11 cellular contexts compared by ENCODE assay signal in the genomic region with DNA sequence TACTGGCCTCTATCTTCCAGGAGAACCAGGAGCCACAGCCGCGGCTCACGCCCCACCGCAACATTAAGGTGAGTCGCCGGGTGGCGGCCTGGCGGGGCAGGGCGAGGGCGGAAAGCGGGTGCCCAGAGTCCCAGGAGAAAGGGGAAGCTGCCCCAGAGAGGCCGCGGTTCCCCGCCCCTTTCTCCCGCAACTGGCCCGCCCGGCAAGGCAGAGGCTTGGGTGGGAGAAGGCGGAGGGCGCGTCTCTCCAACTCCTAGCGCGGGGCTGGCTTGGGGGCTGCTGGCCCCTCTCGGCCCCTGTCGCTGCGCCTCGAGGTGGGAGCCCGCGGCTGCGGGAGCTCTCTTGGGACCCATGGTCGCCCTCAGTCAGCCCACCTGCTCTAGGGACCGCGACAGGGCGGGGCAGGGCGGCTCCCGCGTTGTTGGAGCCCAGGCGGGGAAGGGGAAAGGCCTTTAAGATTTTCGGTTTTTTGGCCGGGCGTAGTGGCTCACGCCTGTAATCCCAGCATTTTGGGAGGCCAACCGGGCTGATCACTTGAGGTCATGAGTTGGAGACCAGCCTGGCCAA. TPM values are rescaled to one million over a fixed set of nuclear protein-coding genes. Genes with fewer than 3 reads are reported as not detected.
DNase-seq lines count a peak whose midpoint lies in the region; ATAC-seq and TF ChIP-seq lines count a peak whose summit lies in the region.
"Not testable (repeated sequence)": the region's sequence is repeated elsewhere in the genome, so short reads cannot be mapped to it uniquely, and the experiment has no call there.
"Had no signal": no experiment of that assay in that cellular context is flagged by ENCODE, and none has a peak within 500 bp of the region (broad histone marks: within the 10 kb centered on the region; RNA-seq: fewer than 3 reads in every experiment).

No MANE protein-coding gene starts in this region.

- H3K4me3 ChIP-seq in BJ (ENCODE audit: low read depth, low read length) (peak overlapping the region; percentile 36), HUES6 (ENCODE audit: low read depth, low read length) (peak overlapping the region; percentile 55), mammary epithelial cell (replicated peaks in 1 of 3; ENCODE audit: insufficient read depth in 1 of 3, low read depth in 2 of 3, low read length in 3 of 3) (peak overlapping the region in 1 of 3 experiments; percentile 37), iPS-18a (ENCODE audit: low read length) (peak overlapping the region; percentile 37)
- H3K4me3 ChIP-seq in gastroesophageal sphincter, mucosa of descending colon: not testable (repeated sequence)

- H3K9ac ChIP-seq in HUES6 (ENCODE audit: low read length); mammary epithelial cell (ENCODE audit: insufficient read depth, low read length); iPS-18a (ENCODE audit: low read length): not testable (repeated sequence)

- intact Hi-C loops in activated CD4-positive, alpha-beta T cell treated with anti-CD3 and anti-CD28 coated beads for 36 hours (cut with DNase I, micrococcal nuclease); mammary epithelial cell (cut with micrococcal nuclease); mucosa of descending colon (cut with DNase I, micrococcal nuclease): not testable (repeated sequence)

- not testable (repeated sequence) for H3K36me3 ChIP-seq in BJ (ENCODE audit: control insufficient read depth, insufficient read depth, low read length); HUES6 (ENCODE audit: control insufficient read depth, insufficient read depth, low read length); mammary epithelial cell (ENCODE audit: insufficient read depth, low read length); gastroesophageal sphincter; iPS-18a (ENCODE audit: control insufficient read depth, low read depth, low read length); mucosa of descending colon (ENCODE audit: low read depth)

- not testable (repeated sequence) for H3K4me1 ChIP-seq in HUES6 (ENCODE audit: control insufficient read depth, insufficient read depth, low read length); mammary epithelial cell (ENCODE audit: insufficient read depth, low read length); gastroesophageal sphincter; iPS-18a (ENCODE audit: control insufficient read depth, low read depth, low read length); mucosa of descending colon (ENCODE audit: low read depth)

- H3K79me2 ChIP-seq in mammary epithelial cell (ENCODE audit: insufficient read depth, low read length): not testable (repeated sequence)

- dilution Hi-C loops in mammary epithelial cell (cut with HindIII; ENCODE audit: low sequenced_read_pairs): not testable (repeated sequence)

- H3K9me3 ChIP-seq in HUES6 (ENCODE audit: control insufficient read depth, insufficient read depth, low read depth, low read length); mammary epithelial cell (replicated peaks; ENCODE audit: insufficient read depth, low read length); gastroesophageal sphincter; iPS-18a (ENCODE audit: control insufficient read depth, low read depth, low read length); mucosa of descending colon: not testable (repeated sequence)

- TSS peak; percentile 29 for BruUV-seq in mammary epithelial cell (replicated peaks; lab: Mats Ljungman, UMichigan)

- H3K27ac ChIP-seq in HUES6 (ENCODE audit: low read depth, low read length); mammary epithelial cell (ENCODE audit: insufficient read depth, low read depth, low read length); gastroesophageal sphincter; iPS-18a (ENCODE audit: low read length): not testable (repeated sequence)

- not testable (repeated sequence) for H3K27ac Mint-ChIP-seq in activated CD4-positive, alpha-beta T cell treated with anti-CD3 and anti-CD28 coated beads for 36 hours; stimulated activated effector memory CD8-positive, alpha-beta T cell treated with anti-CD3 and anti-CD28 coated beads, Interleukin-12 subunit alpha, Interleukin-12 subunit beta, amount 100 ng/mL, for 72 hours

- H3K27me3 Mint-ChIP-seq in activated CD4-positive, alpha-beta T cell treated with anti-CD3 and anti-CD28 coated beads for 36 hours: not testable (repeated sequence)

- DNase-seq in BJ (ENCODE audit: low read depth); activated CD4-positive, alpha-beta T cell treated with anti-CD3 and anti-CD28 coated beads for 36 hours; mammary epithelial cell; mucosa of descending colon; stimulated activated effector memory CD8-positive, alpha-beta T cell treated with anti-CD3 and anti-CD28 coated beads, Interleukin-12 subunit alpha, Interleukin-12 subunit beta, amount 100 ng/mL, for 72 hours (ENCODE audit: low spot score in 2 of 2): not testable (repeated sequence)

- not testable (repeated sequence) for H3K4me1 Mint-ChIP-seq in activated CD4-positive, alpha-beta T cell treated with anti-CD3 and anti-CD28 coated beads for 36 hours; stimulated activated effector memory CD8-positive, alpha-beta T cell treated with anti-CD3 and anti-CD28 coated beads, Interleukin-12 subunit alpha, Interleukin-12 subunit beta, amount 100 ng/mL, for 72 hours

- H4K20me1 ChIP-seq in mammary epithelial cell (ENCODE audit: insufficient read depth, low read length): not testable (repeated sequence)

- H3K4me2 ChIP-seq in mammary epithelial cell (ENCODE audit: insufficient read depth, low read depth, low read length): peak overlapping the region; percentile 67

- TF ChIP-seq EP300 in gastroesophageal sphincter (IDR thresholded peaks at IDR 0.05): not testable (repeated sequence)

- H3K36me3 Mint-ChIP-seq in activated CD4-positive, alpha-beta T cell treated with anti-CD3 and anti-CD28 coated beads for 36 hours (ENCODE audit: low read depth); stimulated activated effector memory CD8-positive, alpha-beta T cell treated with anti-CD3 and anti-CD28 coated beads, Interleukin-12 subunit alpha, Interleukin-12 subunit beta, amount 100 ng/mL, for 72 hours: not testable (repeated sequence)

- in situ Hi-C loops in mammary epithelial cell (cut with MboI; ENCODE audit: low sequenced_read_pairs in 2 of 2): not testable (repeated sequence)

- POLR2A ChIA-PET in BJ (lab: Charles Lee); activated CD4-positive, alpha-beta T cell treated with anti-CD3 and anti-CD28 coated beads for 36 hours (lab: Charles Lee): not testable (repeated sequence)

- TF ChIP-seq CTCF in BJ (IDR thresholded peaks at IDR 0.05; ENCODE audit: insufficient read depth, low read depth, low read length); mammary epithelial cell (conservative IDR thresholded peaks at IDR 0.05 in 1 of 2, IDR thresholded peaks at IDR 0.05 in 1 of 2; ENCODE audit: extremely low read depth in 1 of 2, insufficient read depth in 1 of 2, low read depth in 1 of 2, low read length in 2 of 2); gastroesophageal sphincter (IDR thresholded peaks at IDR 0.05); mucosa of descending colon (IDR thresholded peaks at IDR 0.05): not testable (repeated sequence)

- WGBS in mammary epithelial cell (ENCODE audit: low coverage, missing lambda C conversion rate): no CpG with 5 or more reads among the region's 42 CpGs
- whole genome bisulfite sequencing in gastroesophageal sphincter (ENCODE audit: low coverage in 1 of 2), 2 donors: no CpG with 5 or more reads among the region's 42 CpGs

- H2AFZ ChIP-seq in mammary epithelial cell (ENCODE audit: low read depth, low read length): peak overlapping the region; percentile 26

- not testable (repeated sequence) for H3K4me3 Mint-ChIP-seq in activated CD4-positive, alpha-beta T cell treated with anti-CD3 and anti-CD28 coated beads for 36 hours; stimulated activated effector memory CD8-positive, alpha-beta T cell treated with anti-CD3 and anti-CD28 coated beads, Interleukin-12 subunit alpha, Interleukin-12 subunit beta, amount 100 ng/mL, for 72 hours

- CTCF ChIA-PET in BJ (lab: Yijun Ruan, JAX); activated CD4-positive, alpha-beta T cell treated with anti-CD3 and anti-CD28 coated beads for 36 hours (lab: Charles Lee); mammary epithelial cell (lab: Charles Lee; ENCODE audit: low non-redundant PET): not testable (repeated sequence)

- not testable (repeated sequence) for H3K27me3 ChIP-seq in BJ (ENCODE audit: control insufficient read depth, insufficient read depth, low read length); HUES6 (ENCODE audit: control insufficient read depth, insufficient read depth, low read length); mammary epithelial cell (ENCODE audit: insufficient read depth, low read length); gastroesophageal sphincter; iPS-18a (ENCODE audit: control insufficient read depth, insufficient read depth, low read length)

- not testable (repeated sequence) for TF ChIP-seq POLR2A in gastroesophageal sphincter (IDR thresholded peaks at IDR 0.05)

- not testable (repeated sequence) for H3K9me3 Mint-ChIP-seq in activated CD4-positive, alpha-beta T cell treated with anti-CD3 and anti-CD28 coated beads for 36 hours (ENCODE audit: low read depth); stimulated activated effector memory CD8-positive, alpha-beta T cell treated with anti-CD3 and anti-CD28 coated beads, Interleukin-12 subunit alpha, Interleukin-12 subunit beta, amount 100 ng/mL, for 72 hours

- peak; percentile 30 for ATAC-seq in activated CD4-positive, alpha-beta T cell treated with anti-CD3 and anti-CD28 coated beads for 36 hours
- ATAC-seq in gastroesophageal sphincter: peak; percentile 67
- ATAC-seq in mucosa of descending colon: peak; percentile 74
- peak; percentile 59 for ATAC-seq in stimulated activated effector memory CD8-positive, alpha-beta T cell treated with anti-CD3 and anti-CD28 coated beads, Interleukin-12 subunit alpha, Interleukin-12 subunit beta, amount 100 ng/mL, for 72 hours

RNA-seq across cellular contexts. Expression of a gene that starts 21.3 kb away (rescaled TPM):
- polyA plus RNA-seq in BJ (2011; rRNA removed) (not detected in 2 replicates), mammary epithelial cell (not detected)
- polyA minus RNA-seq in BJ (2011; rRNA and poly(A)+ RNA removed): not detected in 2 replicates
- total RNA-seq in activated CD4-positive, alpha-beta T cell treated with anti-CD3 and anti-CD28 coated beads for 36 hours: under 1 TPM in 1 of 2 experiments, not detected in 1; 0.16 TPM
- total RNA-seq in mammary epithelial cell (not detected), gastroesophageal sphincter (under 1 TPM in 1 of 4 donors, not detected in 3; 0.40 TPM), mucosa of descending colon (under 1 TPM in 1 of 3 donors, not detected in 2; 0.29 TPM)
- not detected for polyA minus RNA-seq in mammary epithelial cell
- total RNA-seq: bronchial epithelial cell, Daoy, NCI-H460 had no signal

RNA-seq across cellular contexts. Expression of a gene that starts 30.8 kb away (rescaled TPM):
- polyA plus RNA-seq in BJ (2011; rRNA removed): 0.10 TPM in 1 of 2 replicates, not detected in the other
- polyA minus RNA-seq in BJ (2011; rRNA and poly(A)+ RNA removed): 0.21 TPM in 1 of 2 replicates, not detected in the other
- not detected for total RNA-seq in activated CD4-positive, alpha-beta T cell treated with anti-CD3 and anti-CD28 coated beads for 36 hours
- total RNA-seq in mammary epithelial cell: not detected
- polyA plus RNA-seq in mammary epithelial cell: not detected
- not detected for polyA minus RNA-seq in mammary epithelial cell
- total RNA-seq in gastroesophageal sphincter: not detected
- not detected for total RNA-seq in mucosa of descending colon
- total RNA-seq: bronchial epithelial cell had no signal
